19 cellular contexts compared by ENCODE assay signal in the genomic region with DNA sequence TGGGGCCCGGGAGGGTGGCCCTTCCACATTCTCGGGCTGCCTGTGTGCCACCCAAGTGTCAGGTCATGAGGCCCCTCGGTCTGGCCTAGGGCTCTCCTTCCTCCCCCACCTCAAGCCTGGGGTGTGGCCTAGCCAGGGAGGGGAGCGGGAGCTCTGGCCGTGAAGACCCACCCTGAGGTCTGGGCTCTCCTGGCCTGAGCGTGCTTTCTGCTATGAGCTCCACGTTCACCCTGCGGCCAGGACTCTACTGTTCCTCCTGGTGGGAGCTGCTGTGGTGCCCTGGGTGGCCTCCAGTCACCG.
"Had no signal": no experiment of that assay in that cellular context is flagged by ENCODE, and none has a peak within 500 bp of the region (broad histone marks: within the 10 kb centered on the region; RNA-seq: fewer than 3 reads in every experiment).

No MANE protein-coding gene starts in this region.

- H3K9me3 ChIP-seq: adrenal gland, neutrophil, vagina had no signal

- H3K36me3 ChIP-seq: adrenal gland, neutrophil, tibial nerve, vagina had no signal

- DNase-seq: activated B cell treated with CpG ODN at 0.5 μM for 24 hours; activated CD4-positive, alpha-beta T cell treated with anti-CD3 and anti-CD28 coated beads for 48 hours; activated CD8-positive, alpha-beta T cell treated with anti-CD3 and anti-CD28 coated beads for 36 hours; activated effector memory CD4-positive, alpha-beta T cell treated with anti-CD3 and anti-CD28 coated beads, Interleukin-2, amount 50 U/mL, for 16 hours; activated T-cell treated with anti-CD3 and anti-CD28 coated beads, Interleukin-2, amount 50 U/mL, for 48 hours; adrenal gland; caudate nucleus; immature natural killer cell; midbrain; retina; stimulated activated CD4-positive, alpha-beta T cell treated with anti-CD3 and anti-CD28 coated beads, Interleukin-4, amount 100 ng/mL, for 24 hours; stimulated activated naive CD4-positive, alpha-beta T cell; T-helper 2 cell had no signal

- H3K27ac ChIP-seq: adrenal gland, neutrophil, skin epidermis, vagina had no signal

- H3K4me3 ChIP-seq: adrenal gland, lung, skin epidermis, tibial nerve, vagina had no signal

- ATAC-seq: activated CD8-positive, alpha-beta T cell treated with anti-CD3 and anti-CD28 coated beads for 36 hours; esophagus mucosa had no signal

- H3K27me3 ChIP-seq: adrenal gland, neutrophil, tibial nerve, vagina had no signal
